In genomic region chr4:67756991-67757390, GRCh38 we compare ENCODE assay signal across 5 cellular contexts. TPM values are rescaled to one million over a fixed set of nuclear protein-coding genes. Genes with fewer than 3 reads are reported as not detected.
"Had no signal": no experiment of that assay in that cellular context is flagged by ENCODE, and none has a peak within 500 bp of the region (broad histone marks: within the 10 kb centered on the region; RNA-seq: fewer than 3 reads in every experiment).

No MANE protein-coding gene starts in this region.

RNA-seq across cellular contexts. Expression of gene GNRHR, which starts 2.8 kb away (rescaled TPM):
- total RNA-seq: GM23248, H1, HT-29, IMR-90, K562 had no signal
